ENCODE assay signal across 24 cellular contexts in genomic region chr5:167652690-167653089, GRCh38.
DNase-seq lines count a peak whose midpoint lies in the region; ATAC-seq, FAIRE-seq and TF ChIP-seq lines count a peak whose summit lies in the region.
"Had no signal": no experiment of that assay in that cellular context is flagged by ENCODE, and none has a peak within 500 bp of the region (broad histone marks: within the 10 kb centered on the region; RNA-seq: fewer than 3 reads in every experiment).

No MANE protein-coding gene starts in this region.

- FAIRE-seq in RCC 7860 (lab: Jason Lieb, UNC): no peak

- H3K36me3 Mint-ChIP-seq in Calu3 (ENCODE audit: insufficient read depth, unreplicated experiment) (peaks cover 5% of the 10 kb centered on the region), chondrocyte (ENCODE audit: low read depth) (no peaks in the 10 kb centered on the region), mesothelial cell of epicardium (no peaks in the 10 kb centered on the region), osteocyte (ENCODE audit: unreplicated experiment) (no peaks in the 10 kb centered on the region)
- H3K36me3 Mint-ChIP-seq: memory B cell had no signal

- H3K4me1 Mint-ChIP-seq in Calu3 (ENCODE audit: low read depth, unreplicated experiment) (peaks cover 42% of the 10 kb centered on the region), chondrocyte (ENCODE audit: low read depth) (peaks cover 23% of the 10 kb centered on the region), mesothelial cell of epicardium (peaks cover 35% of the 10 kb centered on the region), osteocyte (ENCODE audit: unreplicated experiment) (peaks cover 25% of the 10 kb centered on the region)
- H3K4me1 Mint-ChIP-seq: activated naive CD8-positive, alpha-beta T cell treated with anti-CD3 and anti-CD28 coated beads, Interleukin-2, amount 50 U/mL, for 24 hours; memory B cell had no signal

- no TSS peak for BruUV-seq in Calu3 (replicated peaks; lab: Mats Ljungman, UMichigan)

- TF ChIP-seq CTCF in Calu3 (IDR thresholded peaks at IDR 0.05; ENCODE audit: unreplicated experiment): no peak
- TF ChIP-seq CTCF in chondrocyte (IDR thresholded peaks at IDR 0.05): no peak
- no peak for TF ChIP-seq CTCF in mesothelial cell of epicardium (IDR thresholded peaks at IDR 0.05; ENCODE audit: unreplicated experiment)
- no peak for TF ChIP-seq CTCF in osteocyte (IDR thresholded peaks at IDR 0.05)

- CTCF ChIA-PET in Calu3 (lab: Charles Lee): interaction anchor here (0.6 to 2.0 kb wide), 4 partner anchors 10 to 47 kb away, joined by 3 to 5 read pairs (median 3); no protein-coding TSS in a partner anchor

- peak overlapping the region; percentile 54 for H3K27ac Mint-ChIP-seq in Calu3 (ENCODE audit: unreplicated experiment)
- H3K27ac Mint-ChIP-seq in chondrocyte (ENCODE audit: unreplicated experiment): peak overlapping the region; percentile 18
- H3K27ac Mint-ChIP-seq in mesothelial cell of epicardium: peak overlapping the region; percentile 54
- H3K27ac Mint-ChIP-seq in osteocyte (ENCODE audit: unreplicated experiment): no peak overlapping the region
- H3K27ac Mint-ChIP-seq: activated naive CD8-positive, alpha-beta T cell treated with anti-CD3 and anti-CD28 coated beads, Interleukin-2, amount 50 U/mL, for 24 hours; activated T-cell treated with anti-CD3 and anti-CD28 coated beads, Interleukin-2, amount 50 U/mL, for 24 hours; endodermal cell; memory B cell; T-helper 1 cell treated with Interleukin-12 subunit alpha and Interleukin-12 subunit beta and Interleukin-4 antibody, amounts not matched to agents 30 μg/mL and 1 μg/mL, for 36 hours had no signal

- intact Hi-C loops in Calu3 (cut with micrococcal nuclease; ENCODE audit: unreplicated experiment): no loop called here

- H3K27me3 Mint-ChIP-seq in Calu3 (ENCODE audit: unreplicated experiment) (no peaks in the 10 kb centered on the region), chondrocyte (ENCODE audit: low read depth) (no peaks in the 10 kb centered on the region), mesothelial cell of epicardium (ENCODE audit: low read depth) (no peaks in the 10 kb centered on the region), osteocyte (ENCODE audit: unreplicated experiment) (no peaks in the 10 kb centered on the region)
- H3K27me3 Mint-ChIP-seq: activated naive CD8-positive, alpha-beta T cell treated with anti-CD3 and anti-CD28 coated beads, Interleukin-2, amount 50 U/mL, for 24 hours; activated T-cell treated with anti-CD3 and anti-CD28 coated beads, Interleukin-2, amount 50 U/mL, for 24 hours; memory B cell had no signal

- ATAC-seq in GM21723 (IDR thresholded peaks at IDR 0.05; ENCODE audit: unreplicated experiment): no peak
- no peak for ATAC-seq in HG02798 (IDR thresholded peaks at IDR 0.05; ENCODE audit: poor library complexity, unreplicated experiment)
- ATAC-seq: activated naive CD8-positive, alpha-beta T cell treated with anti-CD3 and anti-CD28 coated beads, Interleukin-2, amount 50 U/mL, for 24 hours; left cardiac atrium; psoas muscle had no signal

- H3K9me3 Mint-ChIP-seq in Calu3 (ENCODE audit: low read depth, unreplicated experiment) (no peaks in the 10 kb centered on the region), chondrocyte (ENCODE audit: low read depth) (no peaks in the 10 kb centered on the region), mesothelial cell of epicardium (no peaks in the 10 kb centered on the region), osteocyte (ENCODE audit: unreplicated experiment) (no peaks in the 10 kb centered on the region)
- H3K9me3 Mint-ChIP-seq: activated naive CD8-positive, alpha-beta T cell treated with anti-CD3 and anti-CD28 coated beads, Interleukin-2, amount 50 U/mL, for 24 hours; activated T-cell treated with anti-CD3 and anti-CD28 coated beads, Interleukin-2, amount 50 U/mL, for 24 hours; T-helper 1 cell treated with Interleukin-12 subunit alpha and Interleukin-12 subunit beta and Interleukin-4 antibody, amounts not matched to agents 30 μg/mL and 1 μg/mL, for 36 hours had no signal

- DNase-seq in Calu3: no peak
- peak; percentile 36 for DNase-seq in RCC 7860 (ENCODE audit: low spot score)
- no peak for DNase-seq in chondrocyte (ENCODE audit: low spot score)
- DNase-seq in mesothelial cell of epicardium (ENCODE audit: low spot score in 2 of 2, unreplicated experiment in 2 of 2): no peak
- DNase-seq in osteocyte (ENCODE audit: extremely low spot score, unreplicated experiment): no peak
- no peak for DNase-seq in UCSD-AML1 (lab: John Stamatoyannopoulos, UW; ENCODE audit: unreplicated experiment)
- DNase-seq: activated CD8-positive, alpha-beta memory T cell treated with anti-CD3 and anti-CD28 coated beads for 24 hours; activated gamma-delta T cell treated with Interleukin-2 at 50 U/mL for 16 hours; activated naive CD8-positive, alpha-beta T cell treated with anti-CD3 and anti-CD28 coated beads, Interleukin-2, amount 50 U/mL, for 24 hours; activated T-cell treated with anti-CD3 and anti-CD28 coated beads, Interleukin-2, amount 50 U/mL, for 24 hours; cortex of kidney; endodermal cell; head of caudate nucleus; left cardiac atrium; MG63; NCI-H1417; NCI-H446; OCI-M1; psoas muscle; stimulated activated CD4-positive, alpha-beta T cell treated with anti-CD3 and anti-CD28 coated beads, Interleukin-2, amount 100 ng/mL, for 24 hours had no signal

- H3K4me3 Mint-ChIP-seq in Calu3 (ENCODE audit: low read depth, unreplicated experiment): peak overlapping the region; percentile 2
- H3K4me3 Mint-ChIP-seq in chondrocyte (ENCODE audit: unreplicated experiment): no peak overlapping the region
- no peak overlapping the region for H3K4me3 Mint-ChIP-seq in mesothelial cell of epicardium
- H3K4me3 Mint-ChIP-seq in osteocyte (ENCODE audit: unreplicated experiment): no peak overlapping the region
- H3K4me3 Mint-ChIP-seq: activated naive CD8-positive, alpha-beta T cell treated with anti-CD3 and anti-CD28 coated beads, Interleukin-2, amount 50 U/mL, for 24 hours; activated T-cell treated with anti-CD3 and anti-CD28 coated beads, Interleukin-2, amount 50 U/mL, for 24 hours; endodermal cell; memory B cell; T-helper 1 cell treated with Interleukin-12 subunit alpha and Interleukin-12 subunit beta and Interleukin-4 antibody, amounts not matched to agents 30 μg/mL and 1 μg/mL, for 36 hours had no signal
